18 cellular contexts compared by ENCODE assay signal in genomic region chr12:86735072-86735471, GRCh38.
"Had no signal": no experiment of that assay in that cellular context is flagged by ENCODE, and none has a peak within 500 bp of the region (broad histone marks: within the 10 kb centered on the region; RNA-seq: fewer than 3 reads in every experiment).

No MANE protein-coding gene starts in this region.

- ATAC-seq: activated CD8-positive, alpha-beta memory T cell treated with anti-CD3 and anti-CD28 coated beads, Interleukin-2, amount 10 ng/mL, durations not matched to agents 7 days and 5 days; activated CD8-positive, alpha-beta T cell treated with anti-CD3 and anti-CD28 coated beads for 36 hours; heart left ventricle; left ventricle myocardium superior; naive thymus-derived CD8-positive, alpha-beta T cell had no signal

- H3K9me3 ChIP-seq: heart left ventricle, thoracic aorta, vagina had no signal

- H3K4me1 ChIP-seq: heart left ventricle, neural progenitor cell, vagina had no signal

- H3K36me3 ChIP-seq: heart left ventricle, neural progenitor cell, thoracic aorta, vagina, WERI-Rb-1 had no signal

- H3K4me3 ChIP-seq: heart left ventricle, neural progenitor cell, thoracic aorta, vagina had no signal

- DNase-seq: activated CD4-positive, alpha-beta T cell treated with anti-CD3 and anti-CD28 coated beads, Interleukin-2, amount 10 ng/mL, durations not matched to agents 7 days and 5 days; activated CD4-positive, CD25-positive, alpha-beta regulatory T cell treated with anti-CD3 and anti-CD28 coated beads, Interleukin-2, amount 50 U/mL, for 72 hours; activated CD8-positive, alpha-beta memory T cell treated with anti-CD3 and anti-CD28 coated beads, Interleukin-2, amount 10 ng/mL, durations not matched to agents 7 days and 5 days; activated CD8-positive, alpha-beta T cell treated with anti-CD3 and anti-CD28 coated beads for 36 hours; activated gamma-delta T cell treated with Interleukin-2 at 50 U/mL for 16 hours; activated T-cell treated with anti-CD3 and anti-CD28 coated beads, Interleukin-2, amount 50 U/mL, for 1 hour; anterior cingulate cortex; effector CD4-positive, alpha-beta T cell; heart left ventricle; left ventricle myocardium superior; mammary epithelial cell; naive thymus-derived CD8-positive, alpha-beta T cell; stimulated activated CD4-positive, alpha-beta T cell treated with anti-CD3 and anti-CD28 coated beads, Interleukin-4, amount 100 ng/mL, for 1 hour; stimulated activated naive CD4-positive, alpha-beta T cell; WERI-Rb-1 had no signal

- H3K27ac ChIP-seq: heart left ventricle, neural progenitor cell, thoracic aorta, vagina, WERI-Rb-1 had no signal

- H3K27me3 ChIP-seq: heart left ventricle, neural progenitor cell, vagina had no signal
